ENCODE assay signal across 17 cellular contexts in the genomic region with DNA sequence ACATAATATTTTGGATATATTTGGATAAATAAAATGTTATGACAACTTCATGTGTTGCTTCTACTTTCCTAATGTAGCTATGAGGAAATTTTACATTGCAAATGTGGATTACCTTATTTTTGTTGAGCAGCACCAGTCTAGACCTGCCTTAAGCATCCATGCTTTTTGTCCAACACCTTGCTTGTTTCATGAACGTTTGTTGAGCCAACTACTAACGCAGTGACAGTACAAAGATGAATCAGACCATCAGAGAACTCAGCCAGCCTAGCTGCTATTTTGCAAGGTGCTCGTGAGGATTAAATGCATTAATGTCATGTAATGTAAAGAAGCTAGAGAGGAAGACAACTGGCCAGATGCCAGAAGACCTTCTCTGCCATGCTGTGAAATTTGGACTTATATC. TPM values are rescaled to one million over a fixed set of nuclear protein-coding genes. Genes with fewer than 3 reads are reported as not detected.
A peak's percentile ranks its signal among the peaks of the same experiment; 100 is the strongest.
DNase-seq lines count a peak whose midpoint lies in the region; ATAC-seq, FAIRE-seq and TF ChIP-seq lines count a peak whose summit lies in the region.
"Had no signal": no experiment of that assay in that cellular context is flagged by ENCODE, and none has a peak within 500 bp of the region (broad histone marks: within the 10 kb centered on the region; RNA-seq: fewer than 3 reads in every experiment).

No MANE protein-coding gene starts in this region.

- no TSS peak for BruUV-seq in GM12878 (replicated peaks; lab: Mats Ljungman, UMichigan)

- H3K4me1 ChIP-seq in GM12878 (ENCODE audit: control insufficient read depth, insufficient read depth, low read length) = no peaks in the 10 kb centered on the region; the same call in 1 of the 2 replicates
- H3K4me1 ChIP-seq in osteoblast (ENCODE audit: insufficient read depth, low read length) = peaks cover 12% of the 10 kb centered on the region

- in situ Hi-C loops in GM12878 (cut with MboI) = no loop called here

- no peak for TF ChIP-seq RAD21 in GM12878 (IDR thresholded peaks at IDR 0.05; ENCODE audit: insufficient read depth, low read depth, low read length)

- no peak for FAIRE-seq in GM12878 (lab: Jason Lieb, UNC)
- FAIRE-seq: colon had no signal

- POLR2A ChIA-PET in GM12878 (lab: Charles Lee) = interaction anchor here (1.1 kb wide), 1 partner anchor 35 kb away, joined by 3 read pairs; no protein-coding TSS in a partner anchor

- no peak for TF ChIP-seq CTCF in GM12878 (IDR thresholded peaks at IDR 0.05 in 2 of 3, conservative IDR thresholded peaks at IDR 0.05 in 1 of 3; ENCODE audit: control insufficient read depth in 2 of 3, extremely low read depth in 1 of 3, insufficient read depth in 1 of 3, low read depth in 3 of 3, low read length in 3 of 3)
- no peak for TF ChIP-seq CTCF in osteoblast (IDR thresholded peaks at IDR 0.05; ENCODE audit: extremely low read depth, low read depth, low read length)

- CTCF ChIA-PET in GM12878 (lab: Yijun Ruan, JAX) = interaction anchor here (0.6 to 8.0 kb wide), 5 partner anchors 8 to 1813 kb away, joined by 3 to 42 read pairs (median 3); no protein-coding TSS in a partner anchor

- ATAC-seq in GM12878 = no peak
- ATAC-seq: activated T-cell treated with anti-CD3 and anti-CD28 coated beads, Interleukin-2, amount 50 U/mL, for 4 hours had no signal

- intact Hi-C loops in GM12878 (cut with micrococcal nuclease; ENCODE audit: unreplicated experiment) = no loop called here

- H4K20me1 ChIP-seq in GM12878 (ENCODE audit: control insufficient read depth, insufficient read depth) = no peaks in the 10 kb centered on the region
- no peaks in the 10 kb centered on the region for H4K20me1 ChIP-seq in osteoblast (ENCODE audit: insufficient read depth, low read length)

- H3K36me3 ChIP-seq in GM12878 (ENCODE audit: control insufficient read depth in 2 of 2, insufficient read depth in 2 of 2, low read length in 1 of 2) = peaks cover 0 to 11% of the 10 kb centered on the region in 2 experiments; a peak in 2 of 4 replicates
- H3K36me3 ChIP-seq in osteoblast (ENCODE audit: insufficient read depth, low read length) = peaks cover 15% of the 10 kb centered on the region
- H3K36me3 ChIP-seq: transverse colon had no signal

- no peaks in the 10 kb centered on the region for H3K27me3 ChIP-seq in GM12878 (replicated peaks in 1 of 2; ENCODE audit: control insufficient read depth in 2 of 2, insufficient read depth in 2 of 2, low read length in 1 of 2)
- H3K27me3 ChIP-seq in osteoblast (ENCODE audit: insufficient read depth, low read length) = no peaks in the 10 kb centered on the region
- H3K27me3 ChIP-seq: sigmoid colon, transverse colon had no signal

- WGBS in GM12878 (ENCODE audit: insufficient coverage, insufficient replicate concordance, low lambda C conversion rate, missing lambda C conversion rate) = 60% methylated on average over 3 of the region's 3 CpGs

- H3K4me3 ChIP-seq in GM12878 = no peak overlapping the region
- no peak overlapping the region for H3K4me3 ChIP-seq in osteoblast (ENCODE audit: insufficient read depth, low read length)

- H2AFZ ChIP-seq in GM12878 (ENCODE audit: control insufficient read depth, low read depth, low read length) (no peak overlapping the region), osteoblast (ENCODE audit: low read length) (no peak overlapping the region)

- no peak overlapping the region for H3K9ac ChIP-seq in GM12878 (ENCODE audit: control insufficient read depth, insufficient read depth, low read length)

- TF ChIP-seq POLR2A in GM12878 (IDR thresholded peaks at IDR 0.05; ENCODE audit: low read depth, low read length) = no peak

- H3K27ac ChIP-seq in GM12878 (ENCODE audit: control insufficient read depth, insufficient read depth) (no peak overlapping the region), osteoblast (ENCODE audit: low read depth, low read length) (no peak overlapping the region)

- no peaks in the 10 kb centered on the region for H3K9me3 ChIP-seq in GM12878 (replicated peaks; ENCODE audit: control insufficient read depth, insufficient read depth, low read length)
- no peaks in the 10 kb centered on the region for H3K9me3 ChIP-seq in osteoblast (ENCODE audit: low read depth, low read length)
- H3K9me3 ChIP-seq: sigmoid colon, transverse colon had no signal

- H3K79me2 ChIP-seq in GM12878 (ENCODE audit: control insufficient read depth, insufficient read depth, low read length) (peaks cover 22% of the 10 kb centered on the region), osteoblast (ENCODE audit: insufficient read depth, low read length) (peaks cover 23% of the 10 kb centered on the region)

- 0 out of 2 replicates have a peak overlapping the region, but pooled peaks have one; percentile 90 for H3K4me2 ChIP-seq in GM12878 (ENCODE audit: control insufficient read depth, insufficient read depth)
- H3K4me2 ChIP-seq in osteoblast (ENCODE audit: insufficient read depth, low read length) = no peak overlapping the region

- SMC1A ChIA-PET in GM12878 (lab: Charles Lee; ENCODE audit: uncharacterized antibody, unreplicated experiment) = interaction anchor here (0.9 to 1.2 kb wide), 4 partner anchors 11 to 38 kb away, joined by 3 to 4 read pairs (median 4); no protein-coding TSS in a partner anchor

- TF ChIP-seq EP300 in GM12878 (IDR thresholded peaks at IDR 0.05; ENCODE audit: borderline replicate concordance in 1 of 2, control insufficient read depth in 1 of 2, low read depth in 2 of 2, low read length in 2 of 2) = no peak

- peak; percentile 17 for DNase-seq in activated CD8-positive, alpha-beta memory T cell treated with anti-CD3 and anti-CD28 coated beads for 24 hours
- no peak for DNase-seq in activated CD8-positive, alpha-beta memory T cell treated with anti-CD3 and anti-CD28 coated beads, Interleukin-2, amount 50 U/mL, for 4 hours
- DNase-seq in NCI-H146 (lab: John Stamatoyannopoulos, UW) = peak; percentile 21
- DNase-seq in GM12878 (ENCODE audit: low read depth, low spot score) = no peak
- DNase-seq in osteoblast (ENCODE audit: insufficient read length, low spot score, missing footprints) = peak; percentile 10
- DNase-seq in AG20443 (ENCODE audit: low spot score) = no peak
- DNase-seq in NCI-H2029 treated with DMSO at 0.1 percent for 48 hours (lab: John Stamatoyannopoulos, UW) = no peak
- DNase-seq in stimulated activated CD4-positive, alpha-beta T cell treated with anti-CD3 and anti-CD28 coated beads, Interleukin-12 subunit alpha, Interleukin-12 subunit beta, amount 100 ng/mL, for 4 hours = no peak
- DNase-seq: activated T-cell treated with anti-CD3 and anti-CD28 coated beads, Interleukin-2, amount 50 U/mL, for 4 hours; DMS79; GOT3; NCI-H1048; sigmoid colon; stimulated activated CD4-positive, alpha-beta T cell treated with anti-CD3 and anti-CD28 coated beads, Interleukin-2, amount 100 ng/mL, for 48 hours; transverse colon had no signal

- RAD21 ChIA-PET in GM12878 (lab: Charles Lee; ENCODE audit: unreplicated experiment) = interaction anchor here (1.1 kb wide), 1 partner anchor 20 kb away, joined by 3 read pairs; no protein-coding TSS in a partner anchor

TF ChIP-seq in GM12878, 131 proteins besides CTCF, POLR2A, EP300 and RAD21:
- TF ChIP-seq BRCA1 (IDR thresholded peaks at IDR 0.05; ENCODE audit: low read depth, low read length) = no peak

RNA-seq across cellular contexts. Expression of a gene that starts 1.1 kb away (rescaled TPM):
- total RNA-seq in GM12878 (2013; cell fraction: nucleolus; rRNA removed) = 74.5 and 88.6 TPM in 2 replicates
- total RNA-seq in GM12878 (2014; rRNA removed) (4.7 and 4.8 TPM in 2 replicates), GM12878 (2014; rRNA removed; fragmentation: Illumina TruSeq; extraction: Trizol) (4.5 and 6.6 TPM in 2 replicates), GM12878 (2021) (10.5 and 10.6 TPM in 2 replicates), osteoblast (17.1 and 17.4 TPM in 2 replicates)
- 3.5 TPM for polyA plus RNA-seq in GM12878 (2011; ENCODE audit: low read depth)
- polyA plus RNA-seq in GM12878 (2011; rRNA removed) (16.3 and 19.9 TPM in 2 replicates), GM12878 (2014; fragmentation: Illumina TruSeq; extraction: Trizol) (5.1 and 5.4 TPM in 2 replicates), GM12878 (2014; fragmentation: Nextera tagmentation; extraction: Ambion mirVana) (under 1 TPM; 0.09 to 0.18 TPM), GM12878 (2014; rRNA removed) (10.8 and 11.5 TPM in 2 replicates), GM12878 (2016; fragmentation: Nextera tagmentation; extraction: Ambion mirVana) (1 to 10 TPM; 4.6 to 5.2 TPM)
- polyA plus RNA-seq in GM12878 (2011; cell fraction: cytosol; rRNA removed) = 19.2 and 20.8 TPM in 2 replicates
- polyA plus RNA-seq in GM12878 (2011; cell fraction: nucleus; rRNA removed) = 10.6 and 10.9 TPM in 2 replicates
- 3.4 and 6.4 TPM in 2 replicates for polyA plus RNA-seq in GM12878 (2012)
- 8.2 and 11.6 TPM in 2 replicates for polyA minus RNA-seq in GM12878 (2011; rRNA and poly(A)+ RNA removed)
- polyA minus RNA-seq in GM12878 (2011; cell fraction: cytosol; rRNA and poly(A)+ RNA removed) = 11.1 and 11.6 TPM in 2 replicates
- polyA minus RNA-seq in GM12878 (2011; cell fraction: nucleus; rRNA and poly(A)+ RNA removed) = 4.8 and 5.5 TPM in 2 replicates
- total RNA-seq: osteocyte had no signal

RNA-seq across cellular contexts. Expression of a gene that starts 55.7 kb away (rescaled TPM):
- 0.81 and 0.84 TPM in 2 replicates for total RNA-seq in GM12878 (2013; cell fraction: nucleolus; rRNA removed)
- total RNA-seq in GM12878 (2014; rRNA removed) (0.16 and 0.23 TPM in 2 replicates), GM12878 (2014; rRNA removed; fragmentation: Illumina TruSeq; extraction: Trizol) (0.22 and 0.28 TPM in 2 replicates), GM12878 (2021) (0.74 and 0.82 TPM in 2 replicates), osteoblast (2.9 and 3.3 TPM in 2 replicates)
- 0.12 TPM for polyA plus RNA-seq in GM12878 (2011; ENCODE audit: low read depth)
- polyA plus RNA-seq in GM12878 (2011; rRNA removed) (0.20 and 0.30 TPM in 2 replicates), GM12878 (2014; fragmentation: Illumina TruSeq; extraction: Trizol) (0.32 TPM in 2 replicates), GM12878 (2014; fragmentation: Nextera tagmentation; extraction: Ambion mirVana) (under 1 TPM; 0.02 to 0.05 TPM), GM12878 (2014; rRNA removed) (0.19 and 0.27 TPM in 2 replicates), GM12878 (2016; fragmentation: Nextera tagmentation; extraction: Ambion mirVana) (under 1 TPM; 0.03 to 0.05 TPM)
- 0.27 and 0.42 TPM in 2 replicates for polyA plus RNA-seq in GM12878 (2011; cell fraction: cytosol; rRNA removed)
- 0.66 and 0.94 TPM in 2 replicates for polyA plus RNA-seq in GM12878 (2011; cell fraction: nucleus; rRNA removed)
- polyA plus RNA-seq in GM12878 (2012) = 0.19 and 0.27 TPM in 2 replicates
- polyA minus RNA-seq in GM12878 (2011; rRNA and poly(A)+ RNA removed) = 0.51 and 0.93 TPM in 2 replicates
- 0.27 and 0.52 TPM in 2 replicates for polyA minus RNA-seq in GM12878 (2011; cell fraction: cytosol; rRNA and poly(A)+ RNA removed)
- 0.85 and 2.0 TPM in 2 replicates for polyA minus RNA-seq in GM12878 (2011; cell fraction: nucleus; rRNA and poly(A)+ RNA removed)

Comparison
In these comparisons a context has a peak if more than half of its experiments do, and no peak if none do; other contexts are left out.
1. DNase-seq: peak in activated CD8-positive, alpha-beta memory T cell treated with anti-CD3 and anti-CD28 coated beads for 24 hours (single experiment), NCI-H146 (single experiment) and osteoblast (single experiment); none in activated CD8-positive, alpha-beta memory T cell treated with anti-CD3 and anti-CD28 coated beads, Interleukin-2, amount 50 U/mL, for 4 hours (single experiment), GM12878 (single experiment), AG20443 (single experiment), NCI-H2029 treated with DMSO at 0.1 percent for 48 hours (single experiment) and stimulated activated CD4-positive, alpha-beta T cell treated with anti-CD3 and anti-CD28 coated beads, Interleukin-12 subunit alpha, Interleukin-12 subunit beta, amount 100 ng/mL, for 4 hours (single experiment).